In the genomic region with DNA sequence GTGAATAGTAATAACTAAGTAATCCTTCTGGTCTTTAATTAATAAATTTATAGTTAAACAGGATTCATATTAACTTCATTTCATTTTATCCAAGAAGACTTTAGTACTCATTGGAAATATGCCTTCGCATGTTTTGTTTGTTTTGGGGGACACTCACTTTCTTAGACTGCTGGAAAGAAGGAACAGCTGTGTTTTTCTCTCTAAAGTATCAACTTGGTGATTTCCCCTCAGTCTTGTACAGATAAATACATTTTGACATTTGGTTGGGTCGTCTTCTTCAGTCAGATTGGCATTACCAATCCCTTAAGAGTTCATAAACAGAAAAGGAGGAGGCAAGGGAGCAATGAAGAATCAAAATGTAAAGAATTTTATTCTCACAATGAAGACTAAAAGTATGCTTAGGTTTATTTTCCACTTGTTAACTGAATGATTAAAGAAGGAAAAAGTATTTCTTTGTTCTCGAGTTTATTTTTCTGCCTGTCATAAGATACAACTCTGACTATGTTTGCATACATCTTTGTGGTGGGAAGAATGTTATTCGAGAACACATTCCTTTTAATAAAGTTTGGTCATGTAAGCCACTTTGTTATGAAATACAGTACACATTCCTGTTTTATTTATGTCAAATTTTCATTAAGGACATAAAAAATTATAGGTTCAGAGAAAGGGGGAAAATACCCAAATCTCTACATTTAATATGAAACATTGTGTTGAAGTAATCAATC, we compare ENCODE assay signal across 29 cellular contexts.
"Had no signal": no experiment of that assay in that cellular context is flagged by ENCODE, and none has a peak within 500 bp of the region (broad histone marks: within the 10 kb centered on the region; RNA-seq: fewer than 3 reads in every experiment).

No MANE protein-coding gene starts in this region.

- H3K27ac Mint-ChIP-seq: activated naive CD4-positive, alpha-beta T cell treated with anti-CD3 and anti-CD28 coated beads, Interleukin-2, amount 50 U/mL, for 72 hours; activated T-cell treated with anti-CD3 and anti-CD28 coated beads, Interleukin-2, amount 50 U/mL, for 72 hours; nephron; progenitor cell of endocrine pancreas; T-helper 2 cell treated with Interferon-gamma antibody and Interleukin-4, amounts not matched to agents 5 μg/mL and 100 μg/mL, for 36 hours had no signal

- H3K9me3 Mint-ChIP-seq: activated naive CD4-positive, alpha-beta T cell treated with anti-CD3 and anti-CD28 coated beads, Interleukin-2, amount 50 U/mL, for 72 hours; activated T-cell treated with anti-CD3 and anti-CD28 coated beads, Interleukin-2, amount 50 U/mL, for 72 hours; nephron; T-helper 2 cell treated with Interferon-gamma antibody and Interleukin-4, amounts not matched to agents 5 μg/mL and 100 μg/mL, for 36 hours had no signal

- H3K36me3 ChIP-seq: gastrocnemius medialis, left ventricle myocardium inferior, ovary, suprapubic skin, tibial artery, upper lobe of right lung had no signal

- H3K4me1 ChIP-seq: body of pancreas, gastrocnemius medialis, left ventricle myocardium inferior, suprapubic skin, upper lobe of right lung had no signal

- H3K36me3 Mint-ChIP-seq: activated naive CD4-positive, alpha-beta T cell treated with anti-CD3 and anti-CD28 coated beads, Interleukin-2, amount 50 U/mL, for 72 hours had no signal

- H3K4me3 Mint-ChIP-seq: activated T-cell treated with anti-CD3 and anti-CD28 coated beads, Interleukin-2, amount 50 U/mL, for 72 hours; nephron; T-helper 2 cell treated with Interferon-gamma antibody and Interleukin-4, amounts not matched to agents 5 μg/mL and 100 μg/mL, for 36 hours had no signal

- H3K27ac ChIP-seq: body of pancreas, coronary artery, gastrocnemius medialis, left ventricle myocardium inferior, ovary, suprapubic skin, tibial artery, upper lobe of right lung, VCaP had no signal

- H3K4me2 ChIP-seq: smooth muscle cell had no signal

- ATAC-seq: activated naive CD4-positive, alpha-beta T cell treated with anti-CD3 and anti-CD28 coated beads, Interleukin-2, amount 50 U/mL, for 72 hours; activated T-cell treated with anti-CD3 and anti-CD28 coated beads, Interleukin-2, amount 50 U/mL, for 72 hours; body of pancreas; gastrocnemius medialis; mucosa of descending colon; sciatic nerve; upper lobe of right lung had no signal

- H3K27me3 ChIP-seq: body of pancreas, gastrocnemius medialis, ovary, suprapubic skin, tibial artery, upper lobe of right lung had no signal

- H3K4me3 ChIP-seq: body of pancreas, coronary artery, gastrocnemius medialis, left ventricle myocardium inferior, lung, mucosa of descending colon, ovary, smooth muscle cell, suprapubic skin, tibial artery, upper lobe of right lung had no signal

- H3K27me3 Mint-ChIP-seq: progenitor cell of endocrine pancreas had no signal

- H3K4me1 Mint-ChIP-seq: nephron had no signal

- DNase-seq: activated CD4-positive, alpha-beta T cell treated with anti-CD3 and anti-CD28 coated beads for 4 hours; activated CD4-positive, alpha-beta T cell treated with anti-CD3 and anti-CD28 coated beads, Interleukin-2, amount 50 U/mL, for 4 hours; activated naive CD4-positive, alpha-beta T cell; activated T-cell treated with anti-CD3 and anti-CD28 coated beads for 4 hours; activated T-cell treated with anti-CD3 and anti-CD28 coated beads, Interleukin-2, amount 50 U/mL, for 72 hours; anterior cingulate cortex; body of pancreas; gastrocnemius medialis; glutamatergic neuron; islet precursor cell; left ventricle myocardium inferior; mucosa of descending colon; ovary; retina; stimulated activated CD4-positive, alpha-beta T cell treated with anti-CD3 and anti-CD28 coated beads, Interleukin-1b, Interleukin-23, amount 100 ng/mL, for 48 hours; stimulated activated naive CD4-positive, alpha-beta T cell; T-helper 1 cell; tibial artery; upper lobe of right lung had no signal

- H3K9me3 ChIP-seq: body of pancreas, gastrocnemius medialis, left ventricle myocardium inferior, mucosa of descending colon, suprapubic skin, tibial artery, upper lobe of right lung had no signal
